9 cellular contexts compared by ENCODE assay signal in genomic region chr20:544153-544725, GRCh38. TPM values are rescaled to one million over a fixed set of nuclear protein-coding genes. Genes with fewer than 3 reads are reported as not detected.
DNase-seq lines count a peak whose midpoint lies in the region; ATAC-seq and TF ChIP-seq lines count a peak whose summit lies in the region.
"Had no signal": no experiment of that assay in that cellular context is flagged by ENCODE, and none has a peak within 500 bp of the region (broad histone marks: within the 10 kb centered on the region; RNA-seq: fewer than 3 reads in every experiment).

No MANE protein-coding gene starts in this region.

- peaks cover 0 to 5% (median 0%) of the 10 kb centered on the region in 7 donors for H3K9me3 Mint-ChIP-seq in naive B cell

- no peak for TF ChIP-seq CTCF in A673 (conservative IDR thresholded peaks at IDR 0.05; ENCODE audit: low read depth, low read length)
- no peak for TF ChIP-seq CTCF in LNCaP clone FGC (IDR thresholded peaks at IDR 0.05; ENCODE audit: control insufficient read depth, extremely low read depth, insufficient read depth)
- TF ChIP-seq CTCF in colonic mucosa (IDR thresholded peaks at IDR 0.05): no peak

- H3K36me3 ChIP-seq in A673 (ENCODE audit: insufficient read depth, low read length, poor library complexity, severe bottlenecking) (peaks cover 19% of the 10 kb centered on the region), colonic mucosa (no peaks in the 10 kb centered on the region), H7 (replicated peaks; ENCODE audit: control insufficient read depth, insufficient read depth, low read length) (peaks cover 1% of the 10 kb centered on the region; the same call in 1 of the 2 replicates)

- POLR2A ChIA-PET in A673 (lab: Charles Lee; ENCODE audit: low non-redundant PET): no interaction called here

- peak overlapping the region; percentile 99 for H3K4me3 ChIP-seq in A673 (ENCODE audit: low read depth, low read length, poor library complexity, severe bottlenecking)
- H3K4me3 ChIP-seq in LNCaP clone FGC (ENCODE audit: low read depth, low read length): peak overlapping the region; percentile 97
- peak overlapping the region; percentile 95 for H3K4me3 ChIP-seq in colonic mucosa
- H3K4me3 ChIP-seq in H7 (ENCODE audit: insufficient read depth, low read depth, low read length): no peak overlapping the region; the same call in 1 of the 2 replicates

- H3K4me3 Mint-ChIP-seq in naive B cell: peak overlapping the region; percentile 84 to 99 (median 98)

- CTCF ChIA-PET in A673 (lab: Charles Lee): no interaction called here

- peaks cover 36 to 49% (median 48%) of the 10 kb centered on the region in 3 donors for H3K4me1 Mint-ChIP-seq in naive B cell

- peak overlapping the region in 1 of 2 donors; percentile 85 for H3K9ac ChIP-seq in colonic mucosa (ENCODE audit: low read depth in 2 of 2, low read length in 2 of 2)

- H3K4me1 ChIP-seq in A673 (ENCODE audit: insufficient read depth, low read length, poor library complexity, severe bottlenecking): no peaks in the 10 kb centered on the region
- H3K4me1 ChIP-seq in colonic mucosa: peaks cover 3% of the 10 kb centered on the region

- BruUV-seq in A673 (replicated peaks; lab: Mats Ljungman, UMichigan): no TSS peak

- H3K9me3 ChIP-seq in A673 (ENCODE audit: low read depth, low read length, poor library complexity, severe bottlenecking) (peaks cover 24% of the 10 kb centered on the region), colonic mucosa (no peaks in the 10 kb centered on the region)
- H3K9me3 ChIP-seq: mucosa of descending colon had no signal

- intact Hi-C loops in A673 (cut with micrococcal nuclease; ENCODE audit: unreplicated experiment) (no loop called here), colonic mucosa (cut with DNase I) (no loop called here)

- no peak for ATAC-seq in naive B cell (ENCODE audit: low read depth in 2 of 2)
- no peak for ATAC-seq in HG03159 (IDR thresholded peaks at IDR 0.05; ENCODE audit: unreplicated experiment)
- no peak for ATAC-seq in GM19324 (IDR thresholded peaks at IDR 0.05; ENCODE audit: low FRiP score, unreplicated experiment)
- no peak for ATAC-seq in HG03108 (IDR thresholded peaks at IDR 0.05; ENCODE audit: unreplicated experiment)

- H3K27ac Mint-ChIP-seq in naive B cell: peak overlapping the region; percentile 98 to 100 (median 99)

- H3K27me3 ChIP-seq in A673 (replicated peaks; ENCODE audit: insufficient read depth, low read depth, low read length, poor library complexity) (no peaks in the 10 kb centered on the region), colonic mucosa (no peaks in the 10 kb centered on the region), H7 (ENCODE audit: control insufficient read depth, insufficient read depth, low read length) (peaks cover 2% of the 10 kb centered on the region; the same call in 1 of the 2 replicates)

- DNase-seq in A673 (ENCODE audit: low spot score) (no peak), LNCaP clone FGC (ENCODE audit: low read depth) (no peak), colonic mucosa (no peak), naive B cell (no peak), H7 (no peak)

- H3K27ac ChIP-seq in A673 (ENCODE audit: low read depth, low read length, poor library complexity, severe bottlenecking): peak overlapping the region; percentile 98
- H3K27ac ChIP-seq in colonic mucosa: peak overlapping the region; percentile 91

- H3K36me3 Mint-ChIP-seq in naive B cell: no peaks in the 10 kb centered on the region

- H3K27me3 Mint-ChIP-seq in naive B cell: peaks cover 8 to 17% (median 16%) of the 10 kb centered on the region in 3 donors

RNA-seq across cellular contexts. Expression of gene CSNK2A1, which starts 0.6 kb away (rescaled TPM):
- total RNA-seq in A673 (2021): 233 and 240 TPM in 2 replicates
- total RNA-seq in colonic mucosa: 100 to 1,000 TPM; 107 to 144 TPM
- 10 to 100 TPM; 47.4 to 78.4 (median 63.2) TPM for polyA plus RNA-seq in naive B cell (ENCODE audit: low read depth in 6 of 6)
- total RNA-seq in H7 (2014; rRNA removed; shearing (Covaris generic)): 124 and 187 TPM in 2 replicates
